12 cellular contexts compared by ENCODE assay signal in genomic region chr19:37329686-37330085, GRCh38. TPM values are rescaled to one million over a fixed set of nuclear protein-coding genes. Genes with fewer than 3 reads are reported as not detected.
DNase-seq lines count a peak whose midpoint lies in the region; ATAC-seq and TF ChIP-seq lines count a peak whose summit lies in the region.
"Had no signal": no experiment of that assay in that cellular context is flagged by ENCODE, and none has a peak within 500 bp of the region (broad histone marks: within the 10 kb centered on the region; RNA-seq: fewer than 3 reads in every experiment).

No MANE protein-coding gene starts in this region.

- DNase-seq in activated CD8-positive, alpha-beta memory T cell treated with anti-CD3 and anti-CD28 coated beads, Interleukin-2, amount 50 U/mL, for 48 hours, result peak; percentile 37
- no peak for DNase-seq in activated CD8-positive, alpha-beta memory T cell treated with anti-CD3 and anti-CD28 coated beads, Interleukin-2, amount 10 ng/mL, durations not matched to agents 7 days and 5 days
- peak; percentile 64 for DNase-seq in NCI-H82 (lab: John Stamatoyannopoulos, UW)
- peak; percentile 9 to 26 for DNase-seq in dermis microvascular lymphatic vessel endothelial cell (ENCODE audit: low read depth in 2 of 2)
- DNase-seq in smooth muscle cell (lab: John Stamatoyannopoulos, UW; ENCODE audit: unreplicated experiment), result no peak
- no peak for DNase-seq in SKM-1 (lab: John Stamatoyannopoulos, UW; ENCODE audit: unreplicated experiment)
- DNase-seq in H4 (ENCODE audit: low spot score), result no peak
- DNase-seq: activated naive CD8-positive, alpha-beta T cell treated with anti-CD3 and anti-CD28 coated beads, Interleukin-2, amount 10 ng/mL, durations not matched to agents 7 days and 5 days; effector memory CD4-positive, alpha-beta T cell had no signal

- CTCF ChIA-PET in activated CD8-positive, alpha-beta memory T cell treated with anti-CD3 and anti-CD28 coated beads, Interleukin-2, amount 10 ng/mL, durations not matched to agents 7 days and 5 days (lab: Charles Lee), result no interaction called here

- H3K4me3 Mint-ChIP-seq in activated CD8-positive, alpha-beta memory T cell treated with anti-CD3 and anti-CD28 coated beads, Interleukin-2, amount 10 ng/mL, durations not matched to agents 7 days and 5 days, result no peak overlapping the region
- H3K4me3 Mint-ChIP-seq: activated naive CD8-positive, alpha-beta T cell treated with anti-CD3 and anti-CD28 coated beads, Interleukin-2, amount 10 ng/mL, durations not matched to agents 7 days and 5 days; B cell had no signal

- no peak overlapping the region for H3K4me3 ChIP-seq in smooth muscle cell
- H3K4me3 ChIP-seq: SK-N-MC had no signal

- H2AFZ ChIP-seq in smooth muscle cell (ENCODE audit: low read depth), result no peak overlapping the region

- H3K36me3 Mint-ChIP-seq in activated CD8-positive, alpha-beta memory T cell treated with anti-CD3 and anti-CD28 coated beads, Interleukin-2, amount 10 ng/mL, durations not matched to agents 7 days and 5 days, result peaks cover 73% of the 10 kb centered on the region

- H3F3A ChIP-seq in smooth muscle cell (ENCODE audit: low read depth), result peaks cover 4% of the 10 kb centered on the region

- TF ChIP-seq CTCF in smooth muscle cell (IDR thresholded peaks at IDR 0.05; ENCODE audit: borderline replicate concordance, insufficient read depth, poor library complexity, severe bottlenecking), result peak; percentile 9

- no peak overlapping the region for H3K4me2 ChIP-seq in smooth muscle cell

- H3K9me3 Mint-ChIP-seq in activated CD8-positive, alpha-beta memory T cell treated with anti-CD3 and anti-CD28 coated beads, Interleukin-2, amount 10 ng/mL, durations not matched to agents 7 days and 5 days (ENCODE audit: low read depth), result peaks cover 7% of the 10 kb centered on the region
- H3K9me3 Mint-ChIP-seq: activated naive CD8-positive, alpha-beta T cell treated with anti-CD3 and anti-CD28 coated beads, Interleukin-2, amount 10 ng/mL, durations not matched to agents 7 days and 5 days had no signal

- H3K27ac ChIP-seq in smooth muscle cell (ENCODE audit: low read depth), result no peak overlapping the region
- H3K27ac ChIP-seq: SK-N-MC had no signal

- H3K9ac ChIP-seq in smooth muscle cell (ENCODE audit: low read depth), result no peak overlapping the region

- H3K27ac Mint-ChIP-seq in activated CD8-positive, alpha-beta memory T cell treated with anti-CD3 and anti-CD28 coated beads, Interleukin-2, amount 10 ng/mL, durations not matched to agents 7 days and 5 days, result no peak overlapping the region
- H3K27ac Mint-ChIP-seq: B cell had no signal

- no peaks in the 10 kb centered on the region for H3K27me3 ChIP-seq in smooth muscle cell (ENCODE audit: low read depth)

- H3K4me1 Mint-ChIP-seq in activated CD8-positive, alpha-beta memory T cell treated with anti-CD3 and anti-CD28 coated beads, Interleukin-2, amount 10 ng/mL, durations not matched to agents 7 days and 5 days, result peaks cover 11% of the 10 kb centered on the region

- no peaks in the 10 kb centered on the region for H3K9me3 ChIP-seq in smooth muscle cell (replicated peaks; ENCODE audit: low read depth)

- H4K20me1 ChIP-seq in smooth muscle cell (ENCODE audit: low read depth), result no peaks in the 10 kb centered on the region

- H3K79me2 ChIP-seq in smooth muscle cell (ENCODE audit: low read depth), result peaks cover 2% of the 10 kb centered on the region

- ATAC-seq in activated CD8-positive, alpha-beta memory T cell treated with anti-CD3 and anti-CD28 coated beads, Interleukin-2, amount 10 ng/mL, durations not matched to agents 7 days and 5 days, result no peak
- no peak for ATAC-seq in GM18873 (IDR thresholded peaks at IDR 0.05; ENCODE audit: low FRiP score, unreplicated experiment)

- no peaks in the 10 kb centered on the region for H3K36me3 ChIP-seq in smooth muscle cell (ENCODE audit: low read depth)

- H3K4me1 ChIP-seq in smooth muscle cell (ENCODE audit: low read depth), result no peaks in the 10 kb centered on the region

- no peaks in the 10 kb centered on the region for H3K27me3 Mint-ChIP-seq in activated CD8-positive, alpha-beta memory T cell treated with anti-CD3 and anti-CD28 coated beads, Interleukin-2, amount 10 ng/mL, durations not matched to agents 7 days and 5 days
- H3K27me3 Mint-ChIP-seq: activated naive CD8-positive, alpha-beta T cell treated with anti-CD3 and anti-CD28 coated beads, Interleukin-2, amount 10 ng/mL, durations not matched to agents 7 days and 5 days; B cell had no signal

- WGBS in smooth muscle cell (ENCODE audit: low lambda C conversion rate), result 100% methylated on average over 1 of the region's 1 CpG

RNA-seq across cellular contexts. Expression of gene ZNF527, which starts 41.2 kb away (rescaled TPM):
- total RNA-seq in activated CD8-positive, alpha-beta memory T cell treated with anti-CD3 and anti-CD28 coated beads, Interleukin-2, amount 10 ng/mL, durations not matched to agents 7 days and 5 days, result 1 to 10 TPM; 4.7 to 6.3 TPM
- 2.8 and 4.6 TPM in 2 replicates for total RNA-seq in dermis microvascular lymphatic vessel endothelial cell
- 8.5 and 12.4 TPM in 2 replicates for total RNA-seq in smooth muscle cell
- 0.90 and 1.2 TPM in 2 replicates for polyA plus RNA-seq in smooth muscle cell
- 6.2 and 6.3 TPM in 2 replicates for total RNA-seq in H4 (2014; rRNA removed; shearing (Covaris generic))

Comparison
In these comparisons a context has a peak if more than half of its experiments do, and no peak if none do; other contexts are left out.
1. DNase-seq: peak in activated CD8-positive, alpha-beta memory T cell treated with anti-CD3 and anti-CD28 coated beads, Interleukin-2, amount 50 U/mL, for 48 hours (single experiment), NCI-H82 (single experiment) and dermis microvascular lymphatic vessel endothelial cell (2 of 2); none in activated CD8-positive, alpha-beta memory T cell treated with anti-CD3 and anti-CD28 coated beads, Interleukin-2, amount 10 ng/mL, durations not matched to agents 7 days and 5 days (single experiment), smooth muscle cell (single experiment), SKM-1 (single experiment) and H4 (single experiment).